ENCODE assay signal across 22 cellular contexts in genomic region chr2:83168377-83168776, GRCh38.
"Had no signal": no experiment of that assay in that cellular context is flagged by ENCODE, and none has a peak within 500 bp of the region (broad histone marks: within the 10 kb centered on the region; RNA-seq: fewer than 3 reads in every experiment).

No MANE protein-coding gene starts in this region.

- FAIRE-seq: frontal cortex, small intestine, urothelium cell line had no signal

- H3K4me1 ChIP-seq: colonic mucosa, heart left ventricle, neural progenitor cell, right atrium auricular region, sigmoid colon, suprapubic skin, thyroid gland had no signal

- H3K36me3 ChIP-seq: colonic mucosa, heart left ventricle, left ventricle myocardium inferior, neural progenitor cell, ovary, right atrium auricular region, sigmoid colon, suprapubic skin, thyroid gland had no signal

- H3K27ac ChIP-seq: colonic mucosa, heart left ventricle, left ventricle myocardium inferior, neural progenitor cell, ovary, right atrium auricular region, sigmoid colon, suprapubic skin, thyroid gland had no signal

- H2AFZ ChIP-seq: neural progenitor cell had no signal

- H3K27me3 ChIP-seq: colonic mucosa, heart left ventricle, neural progenitor cell, ovary, right atrium auricular region, sigmoid colon, suprapubic skin, thyroid gland had no signal

- H3K4me2 ChIP-seq: neural progenitor cell had no signal

- H3K9me3 ChIP-seq: colonic mucosa, heart left ventricle, left ventricle myocardium inferior, ovary, right atrium auricular region, sigmoid colon, suprapubic skin, thyroid gland had no signal

- H3K4me3 ChIP-seq: colonic mucosa, heart left ventricle, left ventricle myocardium inferior, lung, neural progenitor cell, ovary, right atrium auricular region, sigmoid colon, suprapubic skin, thyroid gland had no signal

- ATAC-seq: heart left ventricle, natural killer cell had no signal

- DNase-seq: colonic mucosa; effector CD4-positive, alpha-beta T cell; endodermal cell; heart left ventricle; hypothalamus; islet precursor cell; left ventricle myocardium inferior; mesendoderm; natural killer cell; nucleus accumbens; ovary; sigmoid colon; small intestine; stimulated activated CD4-positive, alpha-beta T cell treated with anti-CD3 and anti-CD28 coated beads, Interleukin-2, amount 100 ng/mL, for 48 hours; stimulated activated naive CD4-positive, alpha-beta T cell treated with Interleukin-2 at 50 U/mL for 16 hours; thyroid gland had no signal

- H3K9ac ChIP-seq: neural progenitor cell had no signal
